Comparison of ENCODE assay signal across 11 cellular contexts in genomic region chr15:100112061-100112420, GRCh38.
A peak's percentile ranks its signal among the peaks of the same experiment; 100 is the strongest.
DNase-seq lines count a peak whose midpoint lies in the region; ATAC-seq and TF ChIP-seq lines count a peak whose summit lies in the region.
"Had no signal": no experiment of that assay in that cellular context is flagged by ENCODE, and none has a peak within 500 bp of the region (broad histone marks: within the 10 kb centered on the region; RNA-seq: fewer than 3 reads in every experiment).

No MANE protein-coding gene starts in this region.

- peak overlapping the region; percentile 93 for H3K27ac Mint-ChIP-seq in activated T-helper 1 cell treated with anti-CD3 and anti-CD28 coated beads, Interleukin-12 subunit alpha, Interleukin-12 subunit beta, Interleukin-2, Interleukin-4 antibody, amounts not matched to agents 30 ng/mL and 10 ng/mL and 1 ng/mL, durations not matched to agents 14 hours and 24 hours and 36 hours
- H3K27ac Mint-ChIP-seq: IgD-negative memory B cell, neural progenitor cell had no signal

- H3K4me2 ChIP-seq in BLaER1 (peak overlapping the region; percentile 84), DND-41 (ENCODE audit: insufficient read depth, low read length) (no peak overlapping the region)
- H3K4me2 ChIP-seq: neural progenitor cell had no signal

- TF ChIP-seq CTCF in DND-41 (IDR thresholded peaks at IDR 0.05; ENCODE audit: borderline replicate concordance, extremely low read depth, low read length, poor library complexity, severe bottlenecking) (no peak), vagina (IDR thresholded peaks at IDR 0.05) (no peak)

- WGBS in mesodermal cell (ENCODE audit: insufficient coverage in 2 of 2), 2 experiments, result 86 to 89% methylated on average over 4 of the region's 5 CpGs

- H3K4me3 Mint-ChIP-seq in activated T-helper 1 cell treated with anti-CD3 and anti-CD28 coated beads, Interleukin-12 subunit alpha, Interleukin-12 subunit beta, Interleukin-2, Interleukin-4 antibody, amounts not matched to agents 30 ng/mL and 10 ng/mL and 1 ng/mL, durations not matched to agents 14 hours and 24 hours and 36 hours, result no peak overlapping the region
- H3K4me3 Mint-ChIP-seq: H9, IgD-negative memory B cell, neural progenitor cell had no signal

- no peaks in the 10 kb centered on the region for H3K27me3 ChIP-seq in BLaER1
- H3K27me3 ChIP-seq in DND-41 (ENCODE audit: insufficient read depth, low read length, poor library complexity), result no peaks in the 10 kb centered on the region
- no peaks in the 10 kb centered on the region for H3K27me3 ChIP-seq in vagina
- H3K27me3 ChIP-seq: neural progenitor cell had no signal

- H3K4me3 ChIP-seq in BLaER1, result peak overlapping the region; percentile 19; the same call in 1 of the 2 replicates
- H3K4me3 ChIP-seq in DND-41 (ENCODE audit: low read depth in 1 of 2, low read length in 2 of 2), result no peak overlapping the region
- no peak overlapping the region for H3K4me3 ChIP-seq in mesodermal cell (ENCODE audit: extremely low read depth, insufficient read depth, low read length, poor library complexity, severe bottlenecking)
- H3K4me3 ChIP-seq in vagina, result no peak overlapping the region
- H3K4me3 ChIP-seq: neural progenitor cell had no signal

- peaks cover 2% of the 10 kb centered on the region for H3K27me3 Mint-ChIP-seq in activated T-helper 1 cell treated with anti-CD3 and anti-CD28 coated beads, Interleukin-12 subunit alpha, Interleukin-12 subunit beta, Interleukin-2, Interleukin-4 antibody, amounts not matched to agents 30 ng/mL and 10 ng/mL and 1 ng/mL, durations not matched to agents 14 hours and 24 hours and 36 hours (ENCODE audit: insufficient read depth)

- ATAC-seq in DND-41 (ENCODE audit: insufficient read depth, low read depth) (no peak), HG03045 (IDR thresholded peaks at IDR 0.05; ENCODE audit: unreplicated experiment) (no peak)

- H3K36me3 ChIP-seq in BLaER1 (no peaks in the 10 kb centered on the region), DND-41 (ENCODE audit: insufficient read depth, low read length) (peaks cover 95% of the 10 kb centered on the region), mesodermal cell (ENCODE audit: control insufficient read depth, insufficient read depth, low read length) (no peaks in the 10 kb centered on the region), vagina (no peaks in the 10 kb centered on the region)
- H3K36me3 ChIP-seq: neural progenitor cell had no signal

- intact Hi-C loops in activated T-helper 1 cell treated with anti-CD3 and anti-CD28 coated beads, Interleukin-12 subunit alpha, Interleukin-12 subunit beta, Interleukin-2, Interleukin-4 antibody, amounts not matched to agents 30 ng/mL and 10 ng/mL and 1 ng/mL, durations not matched to agents 14 hours and 24 hours and 36 hours (cut with micrococcal nuclease), result no loop called here
- intact Hi-C loops in vagina (cut with DNase I), result no loop called here

- no peaks in the 10 kb centered on the region for H3K79me2 ChIP-seq in DND-41 (ENCODE audit: insufficient read depth, low read length)

- no peaks in the 10 kb centered on the region; the same call in 1 of the 2 replicates for H3K9me3 ChIP-seq in BLaER1
- no peaks in the 10 kb centered on the region for H3K9me3 ChIP-seq in DND-41 (ENCODE audit: insufficient read depth, low read length, severe bottlenecking)
- no peaks in the 10 kb centered on the region for H3K9me3 ChIP-seq in mesodermal cell (ENCODE audit: control insufficient read depth, low read length)
- H3K9me3 ChIP-seq in vagina, result no peaks in the 10 kb centered on the region

- H3K9ac ChIP-seq in BLaER1, result peak overlapping the region; percentile 80
- no peak overlapping the region for H3K9ac ChIP-seq in DND-41 (ENCODE audit: low read depth, low read length)
- H3K9ac ChIP-seq: neural progenitor cell had no signal

- H3K4me1 ChIP-seq in BLaER1 (peaks cover 81% of the 10 kb centered on the region), DND-41 (ENCODE audit: insufficient read depth, low read length) (0 out of 2 replicates have a peak, but pooled peaks cover 4% of the 10 kb centered on the region), mesodermal cell (ENCODE audit: control insufficient read depth, insufficient read depth, low read length, poor library complexity, severe bottlenecking) (peaks cover 38% of the 10 kb centered on the region), vagina (peaks cover 36% of the 10 kb centered on the region)

- H2AFZ ChIP-seq in DND-41 (ENCODE audit: low read depth, low read length), result no peak overlapping the region
- H2AFZ ChIP-seq: neural progenitor cell had no signal

- H3K9me3 Mint-ChIP-seq in activated T-helper 1 cell treated with anti-CD3 and anti-CD28 coated beads, Interleukin-12 subunit alpha, Interleukin-12 subunit beta, Interleukin-2, Interleukin-4 antibody, amounts not matched to agents 30 ng/mL and 10 ng/mL and 1 ng/mL, durations not matched to agents 14 hours and 24 hours and 36 hours, result no peaks in the 10 kb centered on the region
- H3K9me3 Mint-ChIP-seq: H9 had no signal

- no peaks in the 10 kb centered on the region for H4K20me1 ChIP-seq in BLaER1
- peaks cover 5% of the 10 kb centered on the region; the same call in 1 of the 2 replicates for H4K20me1 ChIP-seq in DND-41 (ENCODE audit: insufficient read depth, low read length)

- H3K4me1 Mint-ChIP-seq in activated T-helper 1 cell treated with anti-CD3 and anti-CD28 coated beads, Interleukin-12 subunit alpha, Interleukin-12 subunit beta, Interleukin-2, Interleukin-4 antibody, amounts not matched to agents 30 ng/mL and 10 ng/mL and 1 ng/mL, durations not matched to agents 14 hours and 24 hours and 36 hours (ENCODE audit: low read depth), result peaks cover 30% of the 10 kb centered on the region
- H3K4me1 Mint-ChIP-seq: IgD-negative memory B cell had no signal

- H3K36me3 Mint-ChIP-seq in activated T-helper 1 cell treated with anti-CD3 and anti-CD28 coated beads, Interleukin-12 subunit alpha, Interleukin-12 subunit beta, Interleukin-2, Interleukin-4 antibody, amounts not matched to agents 30 ng/mL and 10 ng/mL and 1 ng/mL, durations not matched to agents 14 hours and 24 hours and 36 hours (ENCODE audit: low read depth), result no peaks in the 10 kb centered on the region
- H3K36me3 Mint-ChIP-seq: IgD-negative memory B cell had no signal

- no peak for TF ChIP-seq POLR2A in vagina (IDR thresholded peaks at IDR 0.05)

- peak overlapping the region; percentile 98 for H3K27ac ChIP-seq in BLaER1
- H3K27ac ChIP-seq in DND-41 (ENCODE audit: low read length), result peak overlapping the region; percentile 44; the same call in 1 of the 2 replicates
- peak overlapping the region; percentile 57 for H3K27ac ChIP-seq in mesodermal cell (ENCODE audit: low read depth, low read length, severe bottlenecking)
- no peak overlapping the region for H3K27ac ChIP-seq in vagina
- H3K27ac ChIP-seq: neural progenitor cell had no signal

- DNase-seq in DND-41 (no peak), D341Med (ENCODE audit: low spot score) (no peak), T-helper 9 cell (no peak), vagina (ENCODE audit: extremely low spot score in 2 of 2) (no peak)
- DNase-seq in activated T-helper 1 cell treated with anti-CD3 and anti-CD28 coated beads, Interleukin-12 subunit alpha, Interleukin-12 subunit beta, Interleukin-2, Interleukin-4 antibody, amounts not matched to agents 30 ng/mL and 10 ng/mL and 1 ng/mL, durations not matched to agents 14 hours and 24 hours and 36 hours (ENCODE audit: low spot score), result no peak
- DNase-seq: H9 had no signal
